In genomic region chr6:1729752-1730140, GRCh38 we compare ENCODE assay signal across 25 cellular contexts.
DNase-seq lines count a peak whose midpoint lies in the region; ATAC-seq, FAIRE-seq and TF ChIP-seq lines count a peak whose summit lies in the region.
"Had no signal": no experiment of that assay in that cellular context is flagged by ENCODE, and none has a peak within 500 bp of the region (broad histone marks: within the 10 kb centered on the region; RNA-seq: fewer than 3 reads in every experiment).

No MANE protein-coding gene starts in this region.

- intact Hi-C loops in esophagus squamous epithelium (cut with DNase I) = no loop called here

- FAIRE-seq in astrocyte (lab: Jason Lieb, UNC) = no peak
- FAIRE-seq: A549, D721Med, HepG2, K562 had no signal

- no peak overlapping the region for H3K4me3 ChIP-seq in HUES6 (ENCODE audit: low read depth, low read length)
- H3K4me3 ChIP-seq in astrocyte (ENCODE audit: insufficient read depth, low read depth, low read length) = no peak overlapping the region
- H3K4me3 ChIP-seq in esophagus squamous epithelium = no peak overlapping the region
- H3K4me3 ChIP-seq in upper lobe of left lung = no peak overlapping the region
- H3K4me3 ChIP-seq: A549, K562, Peyer's patch, SJSA1 had no signal

- peaks cover 6% of the 10 kb centered on the region for H3K27me3 Mint-ChIP-seq in astrocyte (ENCODE audit: low read depth, unreplicated experiment)
- H3K27me3 Mint-ChIP-seq in nephron (ENCODE audit: low read depth) = peaks cover 1% of the 10 kb centered on the region
- H3K27me3 Mint-ChIP-seq: B cell had no signal

- peak; percentile 11 for DNase-seq in astrocyte (ENCODE audit: low read depth)
- DNase-seq in esophagus squamous epithelium (lab: John Stamatoyannopoulos, UW) = no peak
- no peak for DNase-seq in GM13977 (ENCODE audit: low spot score)
- no peak for DNase-seq in upper lobe of left lung
- DNase-seq in cerebellum (ENCODE audit: low spot score) = no peak
- DNase-seq: DMS53, EL, GF-D8, H7, HFFc6, MM.1S, NCI-H1048, NCI-H1930, NCI-H510A, Peyer's patch had no signal

- H3K27ac Mint-ChIP-seq in astrocyte (ENCODE audit: unreplicated experiment) = no peak overlapping the region
- H3K27ac Mint-ChIP-seq in nephron = peak overlapping the region; percentile 84 to 94 (median 87)
- H3K27ac Mint-ChIP-seq: B cell, CD14-positive monocyte, HFFc6 had no signal

- TF ChIP-seq EP300 in upper lobe of left lung (IDR thresholded peaks at IDR 0.05) = no peak

- peak overlapping the region; percentile 22; the same call in 1 of the 2 replicates for H3K27ac ChIP-seq in HUES6 (ENCODE audit: low read depth, low read length)
- H3K27ac ChIP-seq in astrocyte (ENCODE audit: low read depth, low read length) = no peak overlapping the region
- H3K27ac ChIP-seq in esophagus squamous epithelium = peak overlapping the region in 3 of 4 donors; percentile 18 to 56 (median 31)
- H3K27ac ChIP-seq in upper lobe of left lung = no peak overlapping the region
- H3K27ac ChIP-seq: A549, Peyer's patch, SJSA1 had no signal

- TF ChIP-seq CTCF in astrocyte (IDR thresholded peaks at IDR 0.05; ENCODE audit: insufficient read depth, low read depth, low read length) (no peak), esophagus squamous epithelium (IDR thresholded peaks at IDR 0.05) (no peak), nephron (IDR thresholded peaks at IDR 0.05; ENCODE audit: unreplicated experiment in 3 of 3) (no peak), GM13977 (IDR thresholded peaks at IDR 0.05; ENCODE audit: extremely low read depth, insufficient read depth, missing control alignments) (no peak), upper lobe of left lung (IDR thresholded peaks at IDR 0.05) (no peak)

- no peak overlapping the region for H2AFZ ChIP-seq in astrocyte (ENCODE audit: low read depth, low read length)

- peaks cover 2% of the 10 kb centered on the region for H3K36me3 Mint-ChIP-seq in astrocyte (ENCODE audit: low read depth, unreplicated experiment)
- H3K36me3 Mint-ChIP-seq in nephron (ENCODE audit: low read depth) = peaks cover 13% of the 10 kb centered on the region

- 67 to 76% methylated on average over 8 of the region's 8 CpGs for WGBS in esophagus squamous epithelium, 2 donors
- WGBS in upper lobe of left lung, 2 donors = 93% methylated on average over 8 of the region's 8 CpGs

- no peak for TF ChIP-seq POLR2A in esophagus squamous epithelium (IDR thresholded peaks at IDR 0.05)
- TF ChIP-seq POLR2A in upper lobe of left lung (IDR thresholded peaks at IDR 0.05) = no peak

- H3K9me3 ChIP-seq in HUES6 (ENCODE audit: control insufficient read depth, insufficient read depth, low read depth, low read length) (no peaks in the 10 kb centered on the region), astrocyte (ENCODE audit: insufficient read depth, low read depth, low read length) (no peaks in the 10 kb centered on the region), esophagus squamous epithelium (peaks cover 0 to 13% (median 0%) of the 10 kb centered on the region in 3 donors), upper lobe of left lung (peaks cover 0 to 3% (median 0%) of the 10 kb centered on the region in 4 donors)
- H3K9me3 ChIP-seq: A549, Peyer's patch, SJSA1 had no signal

- H3K9me3 Mint-ChIP-seq in astrocyte (ENCODE audit: unreplicated experiment) (peaks cover 2% of the 10 kb centered on the region), nephron (peaks cover 13% of the 10 kb centered on the region)

- in situ Hi-C loops in GM13977 (cut with MboI; ENCODE audit: low pct_unique_long_range_greater_than_20kb, low sequenced_read_pairs, unreplicated experiment) = no loop called here

- no peaks in the 10 kb centered on the region for H3K27me3 ChIP-seq in HUES6 (ENCODE audit: control insufficient read depth, insufficient read depth, low read length)
- no peaks in the 10 kb centered on the region for H3K27me3 ChIP-seq in astrocyte (ENCODE audit: insufficient read depth, low read length)
- H3K27me3 ChIP-seq in esophagus squamous epithelium = no peaks in the 10 kb centered on the region
- no peaks in the 10 kb centered on the region for H3K27me3 ChIP-seq in upper lobe of left lung
- H3K27me3 ChIP-seq: Peyer's patch, SJSA1 had no signal

- H3K4me3 Mint-ChIP-seq in astrocyte (ENCODE audit: unreplicated experiment) (no peak overlapping the region), nephron (no peak overlapping the region)
- H3K4me3 Mint-ChIP-seq: B cell, CD14-positive monocyte, HFFc6 had no signal

- H3K36me3 ChIP-seq in HUES6 (ENCODE audit: control insufficient read depth, insufficient read depth, low read length) = no peaks in the 10 kb centered on the region
- no peaks in the 10 kb centered on the region for H3K36me3 ChIP-seq in astrocyte (ENCODE audit: insufficient read depth, low read length)
- peaks cover 0 to 5% (median 0%) of the 10 kb centered on the region in 3 donors for H3K36me3 ChIP-seq in esophagus squamous epithelium
- no peaks in the 10 kb centered on the region for H3K36me3 ChIP-seq in upper lobe of left lung
- H3K36me3 ChIP-seq: SJSA1 had no signal

- peak overlapping the region; percentile 24 for H3K4me2 ChIP-seq in astrocyte (ENCODE audit: low read length)
- H3K4me2 ChIP-seq: A549 had no signal

- ATAC-seq in GM19351 (IDR thresholded peaks at IDR 0.05; ENCODE audit: unreplicated experiment) = no peak
- no peak for ATAC-seq in upper lobe of left lung (ENCODE audit: low FRiP score in 2 of 2)
- ATAC-seq: A549, HepG2, K562 had no signal

- no peaks in the 10 kb centered on the region for H3K79me2 ChIP-seq in astrocyte (ENCODE audit: insufficient read depth, low read length)

- peaks cover 1% of the 10 kb centered on the region for H3K4me1 Mint-ChIP-seq in astrocyte (ENCODE audit: low read depth, unreplicated experiment)
- H3K4me1 Mint-ChIP-seq in nephron = peaks cover 9% of the 10 kb centered on the region
- H3K4me1 Mint-ChIP-seq: B cell had no signal

- H3K4me1 ChIP-seq in HUES6 (ENCODE audit: control insufficient read depth, insufficient read depth, low read length) = peaks cover 31% of the 10 kb centered on the region
- H3K4me1 ChIP-seq in astrocyte (ENCODE audit: insufficient read depth, low read length) = peaks cover 8% of the 10 kb centered on the region
- peaks cover 0 to 19% (median 6%) of the 10 kb centered on the region in 3 donors for H3K4me1 ChIP-seq in esophagus squamous epithelium
- H3K4me1 ChIP-seq in upper lobe of left lung = peaks cover 0 to under 1% (median 0%) of the 10 kb centered on the region in 4 donors
- H3K4me1 ChIP-seq: A549, Peyer's patch had no signal

- H3K9ac ChIP-seq in HUES6 (ENCODE audit: low read length) = peak overlapping the region; percentile 34
- H3K9ac ChIP-seq in astrocyte (ENCODE audit: low read length) = no peak overlapping the region

- no peaks in the 10 kb centered on the region for H4K20me1 ChIP-seq in astrocyte (ENCODE audit: insufficient read depth, low read length)

Comparison
In these comparisons a context has a peak if more than half of its experiments do, and no peak if none do; other contexts are left out.
1. H3K27ac ChIP-seq: peak in HUES6 (single experiment) and esophagus squamous epithelium (3 of 4); none in astrocyte (single experiment) and upper lobe of left lung (0 of 4).